In the genomic region with DNA sequence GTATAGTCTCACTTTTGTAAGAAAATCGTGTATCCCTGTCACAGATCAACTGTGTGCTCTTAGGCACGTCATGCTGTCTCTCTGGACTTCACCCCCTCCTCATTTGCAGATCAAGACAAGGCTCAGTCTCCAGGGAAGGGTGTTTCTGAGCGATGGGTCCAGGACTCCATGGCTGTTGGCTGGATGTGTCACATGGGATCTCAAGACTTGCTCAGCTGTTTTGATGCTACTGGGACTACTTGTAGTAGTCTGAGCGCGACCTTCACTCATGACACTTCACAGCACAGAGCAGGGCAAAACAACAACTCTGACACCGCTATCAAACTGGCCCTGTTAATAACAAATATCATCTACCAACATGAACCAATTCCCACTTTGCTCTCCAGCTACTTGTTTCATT, we compare ENCODE assay signal across 16 cellular contexts. TPM values are rescaled to one million over a fixed set of nuclear protein-coding genes. Genes with fewer than 3 reads are reported as not detected.
DNase-seq lines count a peak whose midpoint lies in the region; ATAC-seq, FAIRE-seq and TF ChIP-seq lines count a peak whose summit lies in the region.
"Had no signal": no experiment of that assay in that cellular context is flagged by ENCODE, and none has a peak within 500 bp of the region (broad histone marks: within the 10 kb centered on the region; RNA-seq: fewer than 3 reads in every experiment).

No MANE protein-coding gene starts in this region.

- peak overlapping the region; percentile 12 to 50 (median 32) for H3K27ac Mint-ChIP-seq in nephron
- H3K27ac Mint-ChIP-seq: HFFc6 had no signal

- no peak overlapping the region for H3K4me3 Mint-ChIP-seq in nephron
- H3K4me3 Mint-ChIP-seq: HFFc6 had no signal

- WGBS in small intestine, 3 donors: 69 to 88% (median 74%) methylated on average over 6 of the region's 6 CpGs

- DNase-seq in GM12891 (ENCODE audit: insufficient read length, low spot score): no peak
- DNase-seq in SJCRH30: peak in 1 of 2 experiments; percentile 19
- no peak for DNase-seq in sciatic nerve (ENCODE audit: low spot score)
- no peak for DNase-seq in NCI-H2107 (lab: John Stamatoyannopoulos, UW)
- no peak for DNase-seq in small intestine
- DNase-seq in activated CD4-positive, alpha-beta T cell treated with anti-CD3 and anti-CD28 coated beads, Interleukin-2, amount 50 U/mL, for 48 hours: no peak
- DNase-seq: HFFc6, NCI-H1092, NCI-H146, NCI-H2081 treated with DMSO at 0.1 percent for 48 hours, NCI-H226, SIG-M5 had no signal

- peaks cover 36% of the 10 kb centered on the region for H3K4me1 Mint-ChIP-seq in nephron

- no peak overlapping the region for H3K4me3 ChIP-seq in SJCRH30
- no peak overlapping the region for H3K4me3 ChIP-seq in small intestine (ENCODE audit: low read depth in 1 of 2, low read length in 2 of 2)
- H3K4me3 ChIP-seq: BLaER1 treated with 17β-estradiol and CSF1 and Interleukin-3, amounts not matched to agents 10 nM and 100 nM had no signal

- H3K9me3 ChIP-seq in SJCRH30 (replicated peaks) (no peaks in the 10 kb centered on the region), small intestine (ENCODE audit: control insufficient read depth, low read depth) (no peaks in the 10 kb centered on the region)

- FAIRE-seq in GM12891 (lab: Jason Lieb, UNC) (peak; percentile 5), small intestine (lab: Jason Lieb, UNC) (no peak)
- FAIRE-seq: A204.1, H54 had no signal

- ATAC-seq in sciatic nerve: peak; percentile 6

- intact Hi-C loops in sciatic nerve (cut with DNase I): no loop called here

- H3K27me3 ChIP-seq in SJCRH30 (no peaks in the 10 kb centered on the region), small intestine (ENCODE audit: control insufficient read depth in 2 of 2, insufficient read depth in 2 of 2, low read length in 2 of 2) (no peaks in the 10 kb centered on the region)
- H3K27me3 ChIP-seq: BLaER1 treated with 17β-estradiol and CSF1 and Interleukin-3, amounts not matched to agents 10 nM and 100 nM had no signal

- peaks cover 12% of the 10 kb centered on the region for H3K36me3 Mint-ChIP-seq in nephron (ENCODE audit: low read depth)

- H3K36me3 ChIP-seq in SJCRH30 (no peaks in the 10 kb centered on the region), small intestine (ENCODE audit: control insufficient read depth in 2 of 2, insufficient read depth in 2 of 2, low read length in 2 of 2) (no peaks in the 10 kb centered on the region)

- H3K27me3 Mint-ChIP-seq in nephron (ENCODE audit: low read depth): no peaks in the 10 kb centered on the region

- peak overlapping the region; percentile 29; the same call in 1 of the 2 replicates for H3K27ac ChIP-seq in SJCRH30
- H3K27ac ChIP-seq in small intestine (ENCODE audit: low read depth in 1 of 2, low read length in 1 of 2): no peak overlapping the region
- H3K27ac ChIP-seq: BLaER1 treated with 17β-estradiol and CSF1 and Interleukin-3, amounts not matched to agents 10 nM and 100 nM had no signal

- no peak for TF ChIP-seq POLR2A in GM12891 (IDR thresholded peaks at IDR 0.05; ENCODE audit: low read depth, low read length)

- no peaks in the 10 kb centered on the region for H3K9me3 Mint-ChIP-seq in nephron
- H3K9me3 Mint-ChIP-seq: HFFc6 had no signal

- TF ChIP-seq CTCF in nephron (IDR thresholded peaks at IDR 0.05; ENCODE audit: unreplicated experiment in 3 of 3): no peak

- H3K4me1 ChIP-seq in SJCRH30 (peaks cover 21% of the 10 kb centered on the region), small intestine (ENCODE audit: control insufficient read depth in 2 of 2, insufficient read depth in 1 of 2, low read depth in 1 of 2, low read length in 1 of 2) (peaks cover 0 to 2% of the 10 kb centered on the region in 2 donors)

TF ChIP-seq in GM12891, 5 proteins besides CTCF, POLR2A, EP300 and RAD21:
- TF ChIP-seq POU2F2 (IDR thresholded peaks at IDR 0.05; ENCODE audit: low read depth, low read length): no peak
- no peak for TF ChIP-seq POLR2AphosphoS5 (IDR thresholded peaks at IDR 0.05; ENCODE audit: low read depth, low read length)
- no peak for TF ChIP-seq TAF1 (IDR thresholded peaks at IDR 0.05; ENCODE audit: low read depth, low read length)
- no peak for TF ChIP-seq SPI1 (IDR thresholded peaks at IDR 0.05; ENCODE audit: low read depth, low read length)
- TF ChIP-seq PAX5 (IDR thresholded peaks at IDR 0.05; ENCODE audit: insufficient read depth, low read length, severe bottlenecking): no peak

RNA-seq across cellular contexts. Expression of a gene that starts 36.2 kb away (rescaled TPM):
- 0.05 TPM for polyA plus RNA-seq in GM12891 (2012; ENCODE audit: low read depth, missing spikeins)
- 14.4 and 17.8 TPM in 2 replicates for total RNA-seq in SJCRH30 (2014; rRNA removed; shearing (Covaris generic))
- total RNA-seq in sciatic nerve: 30.5 TPM
- polyA plus RNA-seq in small intestine: 1 to 10 TPM in 1 of 3 donors, under 1 TPM in 2; 0.45 to 3.4 (median 0.81) TPM
